ENCODE assay signal across 17 cellular contexts in the genomic region with DNA sequence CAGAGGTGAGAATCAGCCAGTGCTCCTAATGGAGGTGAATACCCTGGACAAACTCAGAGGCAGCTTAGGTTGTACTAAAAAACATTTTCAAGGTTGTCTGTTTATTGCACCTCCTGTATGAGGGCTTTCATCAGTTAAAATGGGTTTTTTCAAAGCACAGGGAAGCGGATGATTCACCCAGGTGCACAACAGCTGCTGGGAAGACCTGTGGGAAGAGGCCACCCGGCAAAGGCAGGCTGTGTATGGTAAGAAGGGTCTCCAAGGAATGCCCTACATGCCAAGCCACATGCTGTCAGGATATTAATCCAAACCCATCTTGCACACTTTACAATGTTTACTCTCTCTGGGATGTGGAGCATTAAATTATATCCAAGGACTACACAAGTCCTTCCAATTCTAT. TPM values are rescaled to one million over a fixed set of nuclear protein-coding genes. Genes with fewer than 3 reads are reported as not detected.
A peak's percentile ranks its signal among the peaks of the same experiment; 100 is the strongest.
DNase-seq lines count a peak whose midpoint lies in the region; ATAC-seq and TF ChIP-seq lines count a peak whose summit lies in the region.
"Had no signal": no experiment of that assay in that cellular context is flagged by ENCODE, and none has a peak within 500 bp of the region (broad histone marks: within the 10 kb centered on the region; RNA-seq: fewer than 3 reads in every experiment).

No MANE protein-coding gene starts in this region.

- no peak for TF ChIP-seq EP300 in sigmoid colon (IDR thresholded peaks at IDR 0.05)

- no peak for TF ChIP-seq POLR2A in sigmoid colon (IDR thresholded peaks at IDR 0.05)

- H3K36me3 ChIP-seq in sigmoid colon = peaks cover 0 to 6% (median 0%) of the 10 kb centered on the region in 4 donors

- H3K4me1 Mint-ChIP-seq in stimulated activated effector memory CD8-positive, alpha-beta T cell treated with anti-CD3 and anti-CD28 coated beads, Interleukin-12 subunit alpha, Interleukin-12 subunit beta, amount 100 ng/mL, for 72 hours = peaks cover 28% of the 10 kb centered on the region

- H3K27me3 ChIP-seq in sigmoid colon = no peaks in the 10 kb centered on the region

- peaks cover 4 to 90% (median 84%) of the 10 kb centered on the region in 4 donors for H3K4me1 ChIP-seq in sigmoid colon

- 32 to 76% methylated on average over 2 of the region's 2 CpGs for WGBS in sigmoid colon, 2 donors

- intact Hi-C loops in sigmoid colon (cut with DNase I) = no loop called here

- H3K4me3 ChIP-seq in epithelial cell of esophagus (ENCODE audit: low read length) (no peak overlapping the region), sigmoid colon (no peak overlapping the region)
- H3K4me3 ChIP-seq: GM23248 had no signal

- H3K4me3 Mint-ChIP-seq in stimulated activated effector memory CD8-positive, alpha-beta T cell treated with anti-CD3 and anti-CD28 coated beads, Interleukin-12 subunit alpha, Interleukin-12 subunit beta, amount 100 ng/mL, for 72 hours = no peak overlapping the region
- H3K4me3 Mint-ChIP-seq: CD14-positive monocyte had no signal

- peak overlapping the region; percentile 28 to 82 (median 52) for H3K27ac ChIP-seq in sigmoid colon
- H3K27ac ChIP-seq: GM23248 had no signal

- DNase-seq in NCI-H2107 treated with DMSO at 0.1 percent for 48 hours (lab: John Stamatoyannopoulos, UW; ENCODE audit: unreplicated experiment) = peak; percentile 14
- no peak for DNase-seq in NCI-H2107 (lab: John Stamatoyannopoulos, UW)
- peak; percentile 83 for DNase-seq in NCI-H2171 treated with DMSO at 0.1 percent for 48 hours (lab: John Stamatoyannopoulos, UW)
- peak; percentile 5 for DNase-seq in epithelial cell of esophagus (ENCODE audit: low read depth)
- no peak for DNase-seq in sigmoid colon
- no peak for DNase-seq in activated T-cell treated with anti-CD3 and anti-CD28 coated beads, Interleukin-2, amount 50 U/mL, for 1 hour
- DNase-seq in stimulated activated effector memory CD8-positive, alpha-beta T cell treated with anti-CD3 and anti-CD28 coated beads, Interleukin-12 subunit alpha, Interleukin-12 subunit beta, amount 100 ng/mL, for 72 hours (ENCODE audit: low spot score in 2 of 2) = no peak
- no peak for DNase-seq in NOMO-1 treated with dmso at 0.1 percent for 144 hours (lab: John Stamatoyannopoulos, UW; ENCODE audit: unreplicated experiment)
- DNase-seq: COR-L47, DMS53, GM23248, NCI-H1048, NCI-H1694, NCI-H526, Right ventricle myocardium superior had no signal

- no peaks in the 10 kb centered on the region for H3K9me3 ChIP-seq in sigmoid colon

- H3K36me3 Mint-ChIP-seq in stimulated activated effector memory CD8-positive, alpha-beta T cell treated with anti-CD3 and anti-CD28 coated beads, Interleukin-12 subunit alpha, Interleukin-12 subunit beta, amount 100 ng/mL, for 72 hours = no peaks in the 10 kb centered on the region

- TF ChIP-seq CTCF in epithelial cell of esophagus (IDR thresholded peaks at IDR 0.05; ENCODE audit: insufficient read depth, low read depth, low read length, missing control alignments) = no peak
- TF ChIP-seq CTCF in sigmoid colon (IDR thresholded peaks at IDR 0.05) = no peak

- H3K27ac Mint-ChIP-seq in stimulated activated effector memory CD8-positive, alpha-beta T cell treated with anti-CD3 and anti-CD28 coated beads, Interleukin-12 subunit alpha, Interleukin-12 subunit beta, amount 100 ng/mL, for 72 hours = no peak overlapping the region

- no peak for ATAC-seq in stimulated activated effector memory CD8-positive, alpha-beta T cell treated with anti-CD3 and anti-CD28 coated beads, Interleukin-12 subunit alpha, Interleukin-12 subunit beta, amount 100 ng/mL, for 72 hours
- ATAC-seq: Panc1 had no signal

- no peaks in the 10 kb centered on the region for H3K9me3 Mint-ChIP-seq in stimulated activated effector memory CD8-positive, alpha-beta T cell treated with anti-CD3 and anti-CD28 coated beads, Interleukin-12 subunit alpha, Interleukin-12 subunit beta, amount 100 ng/mL, for 72 hours

RNA-seq across cellular contexts. Expression of a gene that starts 14.7 kb away (rescaled TPM):
- 10 to 100 TPM; 23.2 to 39.2 (median 34.9) TPM for total RNA-seq in sigmoid colon
- 10 to 100 TPM in 2 of 3 donors, 1 to 10 TPM in 1; 7.8 to 60.8 (median 17.3) TPM for polyA plus RNA-seq in sigmoid colon

Comparison
In these comparisons a context has a peak if more than half of its experiments do, and no peak if none do; other contexts are left out.
1. DNase-seq: peak in NCI-H2107 treated with DMSO at 0.1 percent for 48 hours (single experiment), NCI-H2171 treated with DMSO at 0.1 percent for 48 hours (single experiment) and epithelial cell of esophagus (single experiment); none in NCI-H2107 (single experiment), sigmoid colon (single experiment), activated T-cell treated with anti-CD3 and anti-CD28 coated beads, Interleukin-2, amount 50 U/mL, for 1 hour (single experiment), stimulated activated effector memory CD8-positive, alpha-beta T cell treated with anti-CD3 and anti-CD28 coated beads, Interleukin-12 subunit alpha, Interleukin-12 subunit beta, amount 100 ng/mL, for 72 hours (0 of 2) and NOMO-1 treated with dmso at 0.1 percent for 144 hours (single experiment).